8 cellular contexts compared by ENCODE assay signal in genomic region chr2:98454500-98455235, GRCh38. TPM values are rescaled to one million over a fixed set of nuclear protein-coding genes. Genes with fewer than 3 reads are reported as not detected.
DNase-seq lines count a peak whose midpoint lies in the region; ATAC-seq and TF ChIP-seq lines count a peak whose summit lies in the region.

No MANE protein-coding gene starts in this region.

- peak overlapping the region; percentile 17 to 44 for H3K4me3 Mint-ChIP-seq in stimulated activated naive B cell treated with anti-CD40 and anti-IgM and Interleukin-4, amounts not matched to agents 10 μg/mL and 1 μg/mL and 100 μg/mL, for 72 hours

- peaks cover 0 to 2% of the 10 kb centered on the region in 2 donors for H3K9me3 Mint-ChIP-seq in stimulated activated naive B cell treated with anti-CD40 and anti-IgM and Interleukin-4, amounts not matched to agents 10 μg/mL and 1 μg/mL and 100 μg/mL, for 72 hours

- no TSS peak for BruUV-seq in OCI-LY7 (replicated peaks; lab: Mats Ljungman, UMichigan)

- peaks cover 25% of the 10 kb centered on the region for H3K4me1 ChIP-seq in OCI-LY7 (ENCODE audit: insufficient read depth, low read length, poor library complexity, severe bottlenecking)
- H3K4me1 ChIP-seq in fibroblast of lung (ENCODE audit: control insufficient read depth, extremely low read depth, insufficient read depth, low read length): peaks cover 9% of the 10 kb centered on the region

- H3K9me2 ChIP-seq in OCI-LY7 (ENCODE audit: insufficient read depth, low read length): no peaks in the 10 kb centered on the region

- peak; percentile 20 to 47 for DNase-seq in AML-193 (lab: John Stamatoyannopoulos, UW)
- peak; percentile 28 for DNase-seq in OCI-LY7 (ENCODE audit: low spot score)
- peak; percentile 22 to 26 for DNase-seq in fibroblast of lung (ENCODE audit: low read depth in 2 of 2)
- DNase-seq in stimulated activated naive B cell treated with anti-CD40 and anti-IgM and Interleukin-4, amounts not matched to agents 10 μg/mL and 1 μg/mL and 100 μg/mL, for 72 hours: no peak
- DNase-seq in NCI-H2196 (lab: John Stamatoyannopoulos, UW; ENCODE audit: unreplicated experiment): no peak
- DNase-seq in posterior cingulate gyrus: no peak

- H3K27me3 ChIP-seq in fibroblast of lung (ENCODE audit: control insufficient read depth, insufficient read depth, low read length): no peaks in the 10 kb centered on the region

- H3K4me3 ChIP-seq in OCI-LY7 (ENCODE audit: low read depth, low read length, poor library complexity, severe bottlenecking): no peak overlapping the region
- H3K4me3 ChIP-seq in fibroblast of lung (replicated peaks in 1 of 4; ENCODE audit: control extremely low read depth in 1 of 4, insufficient read depth in 1 of 4, low read depth in 3 of 4, low read length in 4 of 4): no peak overlapping the region

- H3K36me3 ChIP-seq in OCI-LY7 (ENCODE audit: insufficient read depth, low read length): no peaks in the 10 kb centered on the region; the same call in 1 of the 2 replicates
- no peaks in the 10 kb centered on the region for H3K36me3 ChIP-seq in fibroblast of lung (ENCODE audit: control insufficient read depth, insufficient read depth, low read length)

- no peak for TF ChIP-seq CTCF in OCI-LY7 (conservative IDR thresholded peaks at IDR 0.05; ENCODE audit: low read length)
- TF ChIP-seq CTCF in fibroblast of lung (conservative IDR thresholded peaks at IDR 0.05 in 1 of 2, IDR thresholded peaks at IDR 0.05 in 1 of 2; ENCODE audit: low read depth in 1 of 2, low read length in 2 of 2): no peak

- H3K27ac ChIP-seq in OCI-LY7 (ENCODE audit: low read depth, low read length, poor library complexity, severe bottlenecking): no peak overlapping the region
- no peak overlapping the region for H3K27ac ChIP-seq in fibroblast of lung (ENCODE audit: insufficient read depth, low read length)

- ATAC-seq in GM21786 (IDR thresholded peaks at IDR 0.05; ENCODE audit: unreplicated experiment) (peak; percentile 36), HG03039 (IDR thresholded peaks at IDR 0.05; ENCODE audit: unreplicated experiment) (no peak)
- peak; percentile 44 to 49 for ATAC-seq in stimulated activated naive B cell treated with anti-CD40 and anti-IgM and Interleukin-4, amounts not matched to agents 10 μg/mL and 1 μg/mL and 100 μg/mL, for 72 hours (replicated peaks)

- no peak overlapping the region for H2AFZ ChIP-seq in OCI-LY7 (ENCODE audit: low read length)
- H2AFZ ChIP-seq in fibroblast of lung (ENCODE audit: low read length): no peak overlapping the region

- no peak overlapping the region for H3K9ac ChIP-seq in fibroblast of lung (ENCODE audit: insufficient read depth, low read length)

- H3K4me2 ChIP-seq in OCI-LY7 (ENCODE audit: low read length) (peak overlapping the region; percentile 28), fibroblast of lung (ENCODE audit: extremely low read depth, insufficient read depth, low read length) (no peak overlapping the region)

- H3K4me1 Mint-ChIP-seq in stimulated activated naive B cell treated with anti-CD40 and anti-IgM and Interleukin-4, amounts not matched to agents 10 μg/mL and 1 μg/mL and 100 μg/mL, for 72 hours: peaks cover 50 to 80% of the 10 kb centered on the region in 2 donors

- H3K79me2 ChIP-seq in OCI-LY7 (ENCODE audit: insufficient read depth, low read depth, low read length): 0 out of 2 replicates have a peak, but pooled peaks cover 3% of the 10 kb centered on the region
- H3K79me2 ChIP-seq in fibroblast of lung (ENCODE audit: control insufficient read depth, insufficient read depth, low read length): peaks cover 13% of the 10 kb centered on the region

- H3K36me3 Mint-ChIP-seq in stimulated activated naive B cell treated with anti-CD40 and anti-IgM and Interleukin-4, amounts not matched to agents 10 μg/mL and 1 μg/mL and 100 μg/mL, for 72 hours: peaks cover 6 to 9% of the 10 kb centered on the region in 2 donors

- H4K20me1 ChIP-seq in OCI-LY7 (ENCODE audit: insufficient read depth, low read length) (no peaks in the 10 kb centered on the region), fibroblast of lung (ENCODE audit: control insufficient read depth, extremely low read depth, insufficient read depth, low read length) (no peaks in the 10 kb centered on the region)

- H3K27ac Mint-ChIP-seq in stimulated activated naive B cell treated with anti-CD40 and anti-IgM and Interleukin-4, amounts not matched to agents 10 μg/mL and 1 μg/mL and 100 μg/mL, for 72 hours: peak overlapping the region; percentile 82

- CTCF ChIA-PET in OCI-LY7 (lab: Charles Lee; ENCODE audit: unreplicated experiment): no interaction called here

- POLR2A ChIA-PET in OCI-LY7 (lab: Charles Lee): interaction anchor here (1.3 kb wide), 1 partner anchor 9 kb away, joined by 4 read pairs; no protein-coding TSS in a partner anchor

- no peaks in the 10 kb centered on the region for H3K9me3 ChIP-seq in OCI-LY7 (ENCODE audit: low read length)
- no peaks in the 10 kb centered on the region for H3K9me3 ChIP-seq in fibroblast of lung (ENCODE audit: control insufficient read depth, insufficient read depth, low read depth, low read length)

- H3K27me3 Mint-ChIP-seq in stimulated activated naive B cell treated with anti-CD40 and anti-IgM and Interleukin-4, amounts not matched to agents 10 μg/mL and 1 μg/mL and 100 μg/mL, for 72 hours: peaks cover 0 to 5% of the 10 kb centered on the region in 2 donors

- intact Hi-C loops in OCI-LY7 (cut with micrococcal nuclease; ENCODE audit: unreplicated experiment): no loop called here
- intact Hi-C loops in posterior cingulate gyrus (cut with DNase I): no loop called here

RNA-seq across cellular contexts. Expression of gene INPP4A, which starts 10.0 kb away (rescaled TPM):
- 14.3 and 28.5 TPM in 2 replicates for total RNA-seq in OCI-LY7 (2014; rRNA removed; shearing (Covaris generic))
- total RNA-seq in OCI-LY7 (2022) (27.5 and 28.6 TPM in 2 replicates), fibroblast of lung (19.0 and 26.1 TPM in 2 replicates)
- polyA plus RNA-seq in fibroblast of lung: 8.8 and 10.2 TPM in 2 replicates
- polyA plus RNA-seq in fibroblast of lung (2012): 8.1 and 8.2 TPM in 2 replicates
- 37.6 and 49.5 TPM in 2 replicates for polyA minus RNA-seq in fibroblast of lung (ENCODE audit: low replicate concordance)

Comparison
In these comparisons a context has a peak if more than half of its experiments do, and no peak if none do; other contexts are left out.
1. DNase-seq: peak in AML-193 (2 of 2), OCI-LY7 (single experiment) and fibroblast of lung (2 of 2); none in stimulated activated naive B cell treated with anti-CD40 and anti-IgM and Interleukin-4, amounts not matched to agents 10 μg/mL and 1 μg/mL and 100 μg/mL, for 72 hours (single experiment), NCI-H2196 (single experiment) and posterior cingulate gyrus (0 of 10).